ENCODE assay signal across 7 cellular contexts in genomic region chr11:83194284-83195175, GRCh38. TPM values are rescaled to one million over a fixed set of nuclear protein-coding genes. Genes with fewer than 3 reads are reported as not detected.
DNase-seq lines count a peak whose midpoint lies in the region; ATAC-seq and TF ChIP-seq lines count a peak whose summit lies in the region.

No MANE protein-coding gene starts in this region.

- TF ChIP-seq CTCF in activated CD8-positive, alpha-beta T cell treated with anti-CD3 and anti-CD28 coated beads for 36 hours (IDR thresholded peaks at IDR 0.05) = no peak

- peaks cover 16% of the 10 kb centered on the region for H3K27me3 ChIP-seq in ectodermal cell (ENCODE audit: control insufficient read depth, insufficient read depth, low read length, poor library complexity, severe bottlenecking)

- H3K9me3 ChIP-seq in ectodermal cell (ENCODE audit: control insufficient read depth, low read length) = no peaks in the 10 kb centered on the region

- peak; percentile 33 for ATAC-seq in GM18499 (IDR thresholded peaks at IDR 0.05; ENCODE audit: insufficient read depth, unreplicated experiment)
- ATAC-seq in HG02571 (IDR thresholded peaks at IDR 0.05; ENCODE audit: unreplicated experiment) = peak; percentile 49
- peak; percentile 68 for ATAC-seq in activated CD8-positive, alpha-beta T cell treated with anti-CD3 and anti-CD28 coated beads for 36 hours
- peak; percentile 71 for ATAC-seq in memory B cell (ENCODE audit: low read depth)

- CTCF ChIA-PET in activated CD8-positive, alpha-beta T cell treated with anti-CD3 and anti-CD28 coated beads for 36 hours (lab: Charles Lee) = interaction anchor here (1.1 to 2.5 kb wide), 5 partner anchors 13 to 334 kb away, joined by 3 to 8 read pairs (median 5); partner anchors contain the start of gene PCF11

- no peaks in the 10 kb centered on the region for H3K9me3 Mint-ChIP-seq in activated CD8-positive, alpha-beta T cell treated with anti-CD3 and anti-CD28 coated beads for 36 hours
- no peaks in the 10 kb centered on the region for H3K9me3 Mint-ChIP-seq in memory B cell

- H3K27me3 Mint-ChIP-seq in activated CD8-positive, alpha-beta T cell treated with anti-CD3 and anti-CD28 coated beads for 36 hours = no peaks in the 10 kb centered on the region
- no peaks in the 10 kb centered on the region for H3K27me3 Mint-ChIP-seq in memory B cell

- WGBS in ectodermal cell, 2 experiments = 6 to 7% methylated on average over 35 of the region's 35 CpGs

- peak overlapping the region; percentile 73 for H3K4me3 ChIP-seq in ectodermal cell (ENCODE audit: insufficient read depth, low read depth, low read length)

- intact Hi-C loops in activated CD8-positive, alpha-beta T cell treated with anti-CD3 and anti-CD28 coated beads for 36 hours (cut with micrococcal nuclease) = loop anchor here (2.0 to 10.0 kb wide), 3 partner anchors 34 to 292 kb away; partner anchors contain the start of genes DDIAS, PRCP and RAB30

- H3K4me1 ChIP-seq in ectodermal cell (ENCODE audit: control insufficient read depth, insufficient read depth, low read length) = peaks cover 6% of the 10 kb centered on the region

- H3K27ac ChIP-seq in ectodermal cell (ENCODE audit: insufficient read depth, low read depth, low read length, poor library complexity, severe bottlenecking) = no peak overlapping the region

- peaks cover 36% of the 10 kb centered on the region for H3K4me1 Mint-ChIP-seq in activated CD8-positive, alpha-beta T cell treated with anti-CD3 and anti-CD28 coated beads for 36 hours (ENCODE audit: low read depth)
- peaks cover 31% of the 10 kb centered on the region for H3K4me1 Mint-ChIP-seq in memory B cell

- H3K27ac Mint-ChIP-seq in activated CD8-positive, alpha-beta T cell treated with anti-CD3 and anti-CD28 coated beads for 36 hours = peak overlapping the region; percentile 99
- peak overlapping the region; percentile 97 for H3K27ac Mint-ChIP-seq in memory B cell

- DNase-seq in NAMALWA (ENCODE audit: low spot score) = peak; percentile 82
- peak; percentile 75 for DNase-seq in activated CD8-positive, alpha-beta T cell treated with anti-CD3 and anti-CD28 coated beads for 36 hours
- peak; percentile 65 to 66 for DNase-seq in memory B cell (ENCODE audit: low spot score in 2 of 2)
- DNase-seq in stimulated activated CD8-positive, alpha-beta memory T cell treated with anti-CD3 and anti-CD28 coated beads, Interleukin-15, amount 100 ng/mL, for 24 hours (ENCODE audit: low read depth) = peak; percentile 16

- H3K4me3 Mint-ChIP-seq in activated CD8-positive, alpha-beta T cell treated with anti-CD3 and anti-CD28 coated beads for 36 hours = peak overlapping the region; percentile 98
- H3K4me3 Mint-ChIP-seq in memory B cell = peak overlapping the region; percentile 97

- H3K36me3 ChIP-seq in ectodermal cell (ENCODE audit: control insufficient read depth, insufficient read depth, low read length) = peaks cover 5% of the 10 kb centered on the region

- peaks cover 20% of the 10 kb centered on the region for H3K36me3 Mint-ChIP-seq in activated CD8-positive, alpha-beta T cell treated with anti-CD3 and anti-CD28 coated beads for 36 hours (ENCODE audit: low read depth)
- H3K36me3 Mint-ChIP-seq in memory B cell = peaks cover 6% of the 10 kb centered on the region

- POLR2A ChIA-PET in activated CD8-positive, alpha-beta T cell treated with anti-CD3 and anti-CD28 coated beads for 36 hours (lab: Charles Lee) = interaction anchor here (0.9 to 2.8 kb wide), 7 partner anchors 8 to 293 kb away, joined by 3 to 15 read pairs (median 4); partner anchors contain the start of genes CCDC90B, DDIAS, PCF11 and PRCP

RNA-seq across cellular contexts. Expression of gene ANKRD42, which starts 1.0 kb away (rescaled TPM):
- 1 to 10 TPM; 3.8 to 4.7 TPM for total RNA-seq in activated CD8-positive, alpha-beta T cell treated with anti-CD3 and anti-CD28 coated beads for 36 hours
- polyA plus RNA-seq in ectodermal cell (2013, experiment 1 of 4) = 6.1 TPM
- 6.5 TPM for polyA plus RNA-seq in ectodermal cell (2013, experiment 2 of 4)
- polyA plus RNA-seq in ectodermal cell (2013, experiment 3 of 4) = 4.1 TPM
- polyA plus RNA-seq in ectodermal cell (2013, experiment 4 of 4) = 5.5 TPM

RNA-seq across cellular contexts. Expression of gene PCF11, which starts 37.6 kb away (rescaled TPM):
- total RNA-seq in activated CD8-positive, alpha-beta T cell treated with anti-CD3 and anti-CD28 coated beads for 36 hours = 10 to 100 TPM; 53.9 to 55.6 TPM
- polyA plus RNA-seq in ectodermal cell (2013, experiment 1 of 4) = 70.8 TPM
- 64.8 TPM for polyA plus RNA-seq in ectodermal cell (2013, experiment 2 of 4)
- 50.8 TPM for polyA plus RNA-seq in ectodermal cell (2013, experiment 3 of 4)
- 57.3 TPM for polyA plus RNA-seq in ectodermal cell (2013, experiment 4 of 4)

Comparison
In these comparisons a context has a peak if more than half of its experiments do, and no peak if none do; other contexts are left out.
1. DNase-seq: peak in every context shown above with its lines; median percentile 82 in NAMALWA; 75 in activated CD8-positive, alpha-beta T cell treated with anti-CD3 and anti-CD28 coated beads for 36 hours; 66 in memory B cell; 16 in stimulated activated CD8-positive, alpha-beta memory T cell treated with anti-CD3 and anti-CD28 coated beads, Interleukin-15, amount 100 ng/mL, for 24 hours.